In the genomic region with DNA sequence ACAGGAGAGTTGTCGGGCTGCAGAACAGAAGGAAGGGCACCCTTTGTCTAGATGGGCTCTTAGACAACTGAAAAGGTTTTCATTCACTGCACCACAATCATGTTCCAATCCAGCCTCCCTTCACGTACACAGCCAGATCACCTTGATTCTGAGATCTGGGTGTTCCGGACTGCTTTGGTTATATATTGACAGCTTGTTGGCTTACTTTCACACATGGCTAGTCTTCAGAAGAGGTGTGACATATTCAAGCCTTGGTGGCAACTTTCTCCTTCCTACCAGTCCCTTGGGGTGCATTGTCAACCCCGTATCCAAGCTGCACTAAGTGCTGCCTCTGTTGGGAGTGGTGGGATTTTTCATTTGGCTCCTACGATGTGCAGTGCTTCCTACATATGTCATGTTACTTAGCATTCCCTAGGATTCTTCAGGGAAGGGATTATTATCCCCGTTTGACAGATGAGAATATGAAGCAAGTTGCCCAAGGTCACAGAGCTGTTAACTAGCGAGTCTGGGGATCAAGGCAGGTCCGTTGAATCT, we compare ENCODE assay signal across 18 cellular contexts.
A peak's percentile ranks its signal among the peaks of the same experiment; 100 is the strongest.
DNase-seq lines count a peak whose midpoint lies in the region; ATAC-seq and TF ChIP-seq lines count a peak whose summit lies in the region.
"Had no signal": no experiment of that assay in that cellular context is flagged by ENCODE, and none has a peak within 500 bp of the region (broad histone marks: within the 10 kb centered on the region; RNA-seq: fewer than 3 reads in every experiment).

No MANE protein-coding gene starts in this region.

- no peaks in the 10 kb centered on the region for H3K27me3 ChIP-seq in esophagus muscularis mucosa
- peaks cover 14% of the 10 kb centered on the region for H3K27me3 ChIP-seq in effector memory CD4-positive, alpha-beta T cell (replicated peaks; ENCODE audit: control insufficient read depth, insufficient read depth, low read length, poor library complexity, severe bottlenecking)

- H3K4me3 Mint-ChIP-seq in immature natural killer cell = peak overlapping the region; percentile 20 to 68 (median 41)
- H3K4me3 Mint-ChIP-seq: activated CD4-positive, alpha-beta T cell treated with anti-CD3 and anti-CD28 coated beads, Interleukin-2, amount 10 ng/mL, durations not matched to agents 24 days and 14 days; stimulated activated naive CD8-positive, alpha-beta T cell treated with anti-CD3 and anti-CD28 coated beads, Interleukin-15, amount 100 ng/mL, for 72 hours had no signal

- peaks cover 0 to 3% (median 0%) of the 10 kb centered on the region in 6 donors for H3K9me3 Mint-ChIP-seq in immature natural killer cell
- H3K9me3 Mint-ChIP-seq: stimulated activated naive CD8-positive, alpha-beta T cell treated with anti-CD3 and anti-CD28 coated beads, Interleukin-15, amount 100 ng/mL, for 72 hours had no signal

- H3K9me3 ChIP-seq in esophagus muscularis mucosa = no peaks in the 10 kb centered on the region
- no peaks in the 10 kb centered on the region for H3K9me3 ChIP-seq in effector memory CD4-positive, alpha-beta T cell (ENCODE audit: control insufficient read depth, low read length)

- TF ChIP-seq POLR2A in esophagus muscularis mucosa (IDR thresholded peaks at IDR 0.05; ENCODE audit: low read depth) = no peak

- TF ChIP-seq CTCF in esophagus muscularis mucosa (IDR thresholded peaks at IDR 0.05) = no peak

- no peak overlapping the region for H3K27ac ChIP-seq in esophagus muscularis mucosa (replicated peaks in 1 of 4)
- H3K27ac ChIP-seq in effector memory CD4-positive, alpha-beta T cell (ENCODE audit: insufficient read depth, low read length, poor library complexity, severe bottlenecking) = no peak overlapping the region

- H3K27ac Mint-ChIP-seq in immature natural killer cell = no peak overlapping the region
- H3K27ac Mint-ChIP-seq: activated CD4-positive, alpha-beta T cell treated with anti-CD3 and anti-CD28 coated beads, Interleukin-2, amount 10 ng/mL, durations not matched to agents 24 days and 14 days had no signal

- peak; percentile 39 for ATAC-seq in GM18858 (IDR thresholded peaks at IDR 0.05; ENCODE audit: unreplicated experiment)
- peak; percentile 43 for ATAC-seq in GM19463 (IDR thresholded peaks at IDR 0.05; ENCODE audit: unreplicated experiment)
- ATAC-seq in HG03108 (IDR thresholded peaks at IDR 0.05; ENCODE audit: unreplicated experiment) = peak; percentile 57
- ATAC-seq: stimulated activated naive CD8-positive, alpha-beta T cell treated with anti-CD3 and anti-CD28 coated beads, Interleukin-15, amount 100 ng/mL, for 72 hours had no signal

- TF ChIP-seq EP300 in esophagus muscularis mucosa (IDR thresholded peaks at IDR 0.05) = no peak

- intact Hi-C loops in esophagus muscularis mucosa (cut with DNase I) = no loop called here

- no peaks in the 10 kb centered on the region for H3K4me1 ChIP-seq in esophagus muscularis mucosa
- H3K4me1 ChIP-seq in effector memory CD4-positive, alpha-beta T cell (ENCODE audit: control insufficient read depth, insufficient read depth, low read length, poor library complexity, severe bottlenecking) = peaks cover 17% of the 10 kb centered on the region

- H3K4me1 Mint-ChIP-seq in immature natural killer cell = peaks cover 44 to 53% of the 10 kb centered on the region in 2 donors

- H3K36me3 Mint-ChIP-seq in immature natural killer cell = no peaks in the 10 kb centered on the region

- WGBS in esophagus muscularis mucosa = 91% methylated on average over 8 of the region's 8 CpGs

- peak; percentile 30 to 51 (median 40) for DNase-seq in immature natural killer cell
- no peak for DNase-seq in esophagus muscularis mucosa (ENCODE audit: extremely low spot score)
- no peak for DNase-seq in SKM-1 treated with dmso at 0.1 percent for 144 hours (lab: John Stamatoyannopoulos, UW; ENCODE audit: unreplicated experiment)
- DNase-seq in effector memory CD4-positive, alpha-beta T cell = no peak
- no peak for DNase-seq in activated CD4-positive, alpha-beta T cell treated with anti-CD3 and anti-CD28 coated beads for 4 hours
- DNase-seq: activated CD4-positive, alpha-beta T cell treated with anti-CD3 and anti-CD28 coated beads, Interleukin-2, amount 10 ng/mL, durations not matched to agents 24 days and 14 days; amygdala; C1 segment of cervical spinal cord; dermis blood vessel endothelial cell; GOT3; KG1; mesendoderm; NCI-H146; NCI-H524 treated with DMSO at 0.1 percent for 48 hours; stimulated activated naive CD8-positive, alpha-beta T cell treated with anti-CD3 and anti-CD28 coated beads, Interleukin-15, amount 100 ng/mL, for 72 hours had no signal

- H3K4me3 ChIP-seq in esophagus muscularis mucosa = no peak overlapping the region
- no peak overlapping the region for H3K4me3 ChIP-seq in effector memory CD4-positive, alpha-beta T cell (ENCODE audit: insufficient read depth, low read depth, low read length, poor library complexity, severe bottlenecking)

- H3K36me3 ChIP-seq in esophagus muscularis mucosa = peaks cover 0 to 4% (median 0%) of the 10 kb centered on the region in 4 donors
- H3K36me3 ChIP-seq in effector memory CD4-positive, alpha-beta T cell (ENCODE audit: control insufficient read depth, insufficient read depth, low read length) = no peaks in the 10 kb centered on the region

- peaks cover 37 to 57% (median 40%) of the 10 kb centered on the region in 3 donors for H3K27me3 Mint-ChIP-seq in immature natural killer cell (ENCODE audit: low read depth in 3 of 3)

Comparison
In these comparisons a context has a peak if more than half of its experiments do, and no peak if none do; other contexts are left out.
1. DNase-seq: peak in immature natural killer cell (3 of 3); none in esophagus muscularis mucosa (single experiment), SKM-1 treated with dmso at 0.1 percent for 144 hours (single experiment), effector memory CD4-positive, alpha-beta T cell (0 of 3) and activated CD4-positive, alpha-beta T cell treated with anti-CD3 and anti-CD28 coated beads for 4 hours (0 of 2).
2. Peak in every context shown above with its lines, with median percentiles within 50 percentile points of each other: ATAC-seq.